8 cellular contexts compared by ENCODE assay signal in genomic region chr15:101189341-101189679, GRCh38.
DNase-seq lines count a peak whose midpoint lies in the region; FAIRE-seq and TF ChIP-seq lines count a peak whose summit lies in the region.

No MANE protein-coding gene starts in this region.

- H2AFZ ChIP-seq in mesenchymal stem cell (ENCODE audit: low read depth, low read length) (no peak overlapping the region), MM.1S (ENCODE audit: low read length) (no peak overlapping the region)

- peaks cover 28% of the 10 kb centered on the region for H3K4me1 ChIP-seq in mesenchymal stem cell (ENCODE audit: control insufficient read depth, insufficient read depth, low read depth, low read length)
- H3K4me1 ChIP-seq in tibial artery = peaks cover 0 to 73% (median 37%) of the 10 kb centered on the region in 4 donors
- H3K4me1 ChIP-seq in MM.1S (ENCODE audit: low read length) = 0 out of 2 replicates have a peak, but pooled peaks cover under 1% of the 10 kb centered on the region

- H2BK120ac ChIP-seq in mesenchymal stem cell (ENCODE audit: low read depth, low read length) = peak overlapping the region; percentile 96

- peak overlapping the region; percentile 34 for H2AK5ac ChIP-seq in mesenchymal stem cell (ENCODE audit: low read length, severe bottlenecking)

- intact Hi-C loops in tibial artery (cut with DNase I; ENCODE audit: low total_unique reads) = no loop called here

- CTCF ChIA-PET in activated CD4-positive, alpha-beta T cell treated with anti-CD3 and anti-CD28 coated beads, Interleukin-2, amount 10 ng/mL, durations not matched to agents 7 days and 5 days (lab: Charles Lee) = interaction anchor here (1.4 to 1.6 kb wide), 2 partner anchors 16 to 70 kb away, joined by 3 to 6 read pairs; no protein-coding TSS in a partner anchor

- H3K27ac Mint-ChIP-seq in activated CD4-positive, alpha-beta T cell treated with anti-CD3 and anti-CD28 coated beads, Interleukin-2, amount 10 ng/mL, durations not matched to agents 7 days and 5 days = peak overlapping the region; percentile 82

- no peak for DNase-seq in activated CD4-positive, alpha-beta T cell treated with anti-CD3 and anti-CD28 coated beads, Interleukin-2, amount 10 ng/mL, durations not matched to agents 7 days and 5 days
- no peak for DNase-seq in activated CD4-positive, alpha-beta T cell treated with anti-CD3 and anti-CD28 coated beads, Interleukin-2, amount 50 U/mL, for 48 hours
- DNase-seq in choroid plexus epithelial cell (ENCODE audit: low read depth) (no peak), mesenchymal stem cell (peak; percentile 54), tibial artery (no peak), urothelium cell line (ENCODE audit: low spot score) (no peak), MM.1S (no peak), NCI-H69 (lab: John Stamatoyannopoulos, UW) (no peak)

- H3K9me2 ChIP-seq in MM.1S (replicated peaks; ENCODE audit: insufficient read depth, low read length) = no peaks in the 10 kb centered on the region

- peak overlapping the region; percentile 76 for H3K27ac ChIP-seq in mesenchymal stem cell (ENCODE audit: low read length, poor library complexity, severe bottlenecking)
- H3K27ac ChIP-seq in tibial artery = peak overlapping the region; percentile 34 to 69
- H3K27ac ChIP-seq in MM.1S (ENCODE audit: low read length) = no peak overlapping the region

- 0 out of 2 replicates have a peak, but pooled peaks cover 4% of the 10 kb centered on the region for H4K20me1 ChIP-seq in MM.1S (ENCODE audit: insufficient read depth, low read length)

- no peak overlapping the region for H3K4me3 Mint-ChIP-seq in activated CD4-positive, alpha-beta T cell treated with anti-CD3 and anti-CD28 coated beads, Interleukin-2, amount 10 ng/mL, durations not matched to agents 7 days and 5 days

- H3K23ac ChIP-seq in mesenchymal stem cell (ENCODE audit: low read length in 2 of 2) = no peak overlapping the region

- H3K27me3 ChIP-seq in mesenchymal stem cell (ENCODE audit: control insufficient read depth in 1 of 2, insufficient read depth in 1 of 2, low read length in 2 of 2) (no peaks in the 10 kb centered on the region), tibial artery (no peaks in the 10 kb centered on the region), MM.1S (replicated peaks; ENCODE audit: insufficient read depth, low read length) (no peaks in the 10 kb centered on the region)

- H3K9ac ChIP-seq in mesenchymal stem cell (ENCODE audit: low read length) (peak overlapping the region; percentile 68), MM.1S (ENCODE audit: low read length) (no peak overlapping the region)

- H3K14ac ChIP-seq in mesenchymal stem cell (ENCODE audit: low read length in 2 of 2) = peak overlapping the region in 1 of 2 experiments; percentile 30

- POLR2A ChIA-PET in activated CD4-positive, alpha-beta T cell treated with anti-CD3 and anti-CD28 coated beads, Interleukin-2, amount 10 ng/mL, durations not matched to agents 7 days and 5 days (lab: Charles Lee) = no interaction called here

- peak overlapping the region; percentile 56 to 96 for H3K4ac ChIP-seq in mesenchymal stem cell (ENCODE audit: low read depth in 1 of 2, low read length in 2 of 2)

- no peaks in the 10 kb centered on the region for H3K27me3 Mint-ChIP-seq in activated CD4-positive, alpha-beta T cell treated with anti-CD3 and anti-CD28 coated beads, Interleukin-2, amount 10 ng/mL, durations not matched to agents 7 days and 5 days

- TF ChIP-seq CTCF in choroid plexus epithelial cell (conservative IDR thresholded peaks at IDR 0.05; ENCODE audit: low read depth, low read length) = no peak
- TF ChIP-seq CTCF in tibial artery (IDR thresholded peaks at IDR 0.05) = no peak
- no peak for TF ChIP-seq CTCF in MM.1S (IDR thresholded peaks at IDR 0.05; ENCODE audit: low read length)

- 67% methylated on average over 4 of the region's 5 CpGs for WGBS in mesenchymal stem cell

- peaks cover 71% of the 10 kb centered on the region for H3K4me1 Mint-ChIP-seq in activated CD4-positive, alpha-beta T cell treated with anti-CD3 and anti-CD28 coated beads, Interleukin-2, amount 10 ng/mL, durations not matched to agents 7 days and 5 days

- no peak overlapping the region for H2BK15ac ChIP-seq in mesenchymal stem cell (ENCODE audit: low read depth, poor library complexity, severe bottlenecking)

- peaks cover 99% of the 10 kb centered on the region for H3K79me2 ChIP-seq in MM.1S (ENCODE audit: low read length)

- no peaks in the 10 kb centered on the region for H3K9me3 ChIP-seq in mesenchymal stem cell (ENCODE audit: control insufficient read depth, low read length)
- H3K9me3 ChIP-seq in tibial artery = no peaks in the 10 kb centered on the region
- no peaks in the 10 kb centered on the region for H3K9me3 ChIP-seq in MM.1S (replicated peaks; ENCODE audit: insufficient read depth, low read length)

- peaks cover 5% of the 10 kb centered on the region; the same call in 1 of the 2 replicates for H3F3A ChIP-seq in MM.1S (ENCODE audit: insufficient read depth, low read length)

- H3K4me2 ChIP-seq in mesenchymal stem cell (ENCODE audit: low read length, poor library complexity, severe bottlenecking) (peak overlapping the region; percentile 29), MM.1S (ENCODE audit: low read depth, low read length) (no peak overlapping the region)

- peak overlapping the region; percentile 31 for H3K4me3 ChIP-seq in choroid plexus epithelial cell (ENCODE audit: low read depth, low read length)
- H3K4me3 ChIP-seq in mesenchymal stem cell (ENCODE audit: insufficient read depth in 1 of 2, low read depth in 1 of 2, low read length in 2 of 2) = no peak overlapping the region
- peak overlapping the region; percentile 35 to 41 for H3K4me3 ChIP-seq in tibial artery
- no peak overlapping the region for H3K4me3 ChIP-seq in MM.1S (ENCODE audit: low read length)

- H3K36me3 Mint-ChIP-seq in activated CD4-positive, alpha-beta T cell treated with anti-CD3 and anti-CD28 coated beads, Interleukin-2, amount 10 ng/mL, durations not matched to agents 7 days and 5 days (ENCODE audit: low read depth) = peaks cover 21% of the 10 kb centered on the region

- peaks cover 7% of the 10 kb centered on the region for H3K79me1 ChIP-seq in mesenchymal stem cell (replicated peaks; ENCODE audit: low read length, poor library complexity, severe bottlenecking)

- peak overlapping the region; percentile 15 to 86 for H3K18ac ChIP-seq in mesenchymal stem cell (ENCODE audit: low read depth in 1 of 2, low read length in 2 of 2)

- peak overlapping the region; percentile 16 for H4K8ac ChIP-seq in mesenchymal stem cell (ENCODE audit: low read length)

- FAIRE-seq in urothelium cell line (lab: Jason Lieb, UNC) = no peak

- no peak overlapping the region for H2BK5ac ChIP-seq in mesenchymal stem cell (ENCODE audit: low read depth, low read length, poor library complexity, severe bottlenecking)

- peak overlapping the region in 1 of 2 experiments; percentile 69 for H2BK12ac ChIP-seq in mesenchymal stem cell (ENCODE audit: low read length in 2 of 2)

- H4K91ac ChIP-seq in mesenchymal stem cell (ENCODE audit: low read length) = peak overlapping the region; percentile 53

- H3K36me3 ChIP-seq in mesenchymal stem cell (ENCODE audit: control insufficient read depth in 1 of 2, insufficient read depth in 2 of 2, low read depth in 1 of 2, low read length in 2 of 2) (peaks cover 5% of the 10 kb centered on the region in 2 experiments), tibial artery (no peaks in the 10 kb centered on the region), MM.1S (replicated peaks; ENCODE audit: insufficient read depth, low read length) (no peaks in the 10 kb centered on the region)

- no peaks in the 10 kb centered on the region for H3K9me3 Mint-ChIP-seq in activated CD4-positive, alpha-beta T cell treated with anti-CD3 and anti-CD28 coated beads, Interleukin-2, amount 10 ng/mL, durations not matched to agents 7 days and 5 days

Comparison
In these comparisons a context has a peak if more than half of its experiments do, and no peak if none do; other contexts are left out.
1. H3K4me3 ChIP-seq: peak in choroid plexus epithelial cell (single experiment) and tibial artery (2 of 2); none in mesenchymal stem cell (0 of 2) and MM.1S (single experiment).